Comparison of ENCODE assay signal across 7 cellular contexts in the genomic region with DNA sequence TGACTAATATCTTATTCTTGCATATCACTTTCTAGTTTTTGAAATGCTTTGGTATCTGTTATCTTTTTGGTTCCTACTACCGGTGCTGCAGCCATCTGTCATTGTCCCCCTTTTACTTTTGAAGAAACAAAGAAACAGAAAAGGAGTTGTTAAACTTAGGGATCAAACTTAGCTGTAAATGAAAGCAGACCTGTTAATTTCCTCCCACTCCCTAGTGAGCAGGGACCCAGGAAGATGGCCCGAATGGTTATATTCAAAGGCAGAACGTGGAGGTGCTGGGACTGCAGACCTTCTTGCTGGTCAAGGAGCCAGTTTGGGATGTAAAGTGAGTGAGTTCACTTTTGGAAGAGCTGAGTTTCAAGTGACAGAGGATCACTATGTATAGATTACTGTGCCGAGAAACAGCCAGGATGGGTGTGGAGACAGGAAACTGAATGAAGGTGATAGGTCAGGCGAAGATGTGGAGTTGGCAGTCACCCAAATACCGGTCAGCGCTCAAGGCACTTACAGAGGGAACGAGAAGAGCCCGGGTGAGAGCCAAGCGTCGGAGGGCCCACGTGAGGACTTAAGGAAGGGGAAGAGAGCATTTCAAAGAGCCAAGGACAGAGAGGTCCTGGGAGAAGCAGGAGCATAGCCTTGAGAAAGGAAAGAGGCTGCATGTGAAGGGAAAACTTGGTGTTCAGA. TPM values are rescaled to one million over a fixed set of nuclear protein-coding genes. Genes with fewer than 3 reads are reported as not detected.
DNase-seq lines count a peak whose midpoint lies in the region; ATAC-seq, FAIRE-seq and TF ChIP-seq lines count a peak whose summit lies in the region.

No MANE protein-coding gene starts in this region.

- no peak overlapping the region for H3K9ac ChIP-seq in neural progenitor cell

- H3K36me3 Mint-ChIP-seq in activated T-helper 1 cell treated with anti-CD3 and anti-CD28 coated beads, Interleukin-12 subunit alpha, Interleukin-12 subunit beta, Interleukin-2, Interleukin-4 antibody, amounts not matched to agents 30 ng/mL and 10 ng/mL and 1 ng/mL, durations not matched to agents 14 hours and 24 hours and 36 hours (ENCODE audit: low read depth) = no peaks in the 10 kb centered on the region
- no peaks in the 10 kb centered on the region for H3K36me3 Mint-ChIP-seq in neural progenitor cell
- no peaks in the 10 kb centered on the region for H3K36me3 Mint-ChIP-seq in osteocyte (ENCODE audit: unreplicated experiment)
- H3K36me3 Mint-ChIP-seq in activated CD4-positive, alpha-beta T cell treated with anti-CD3 and anti-CD28 coated beads, Interleukin-2, amount 10 ng/mL, durations not matched to agents 7 days and 5 days (ENCODE audit: low read depth) = peaks cover 1% of the 10 kb centered on the region

- peaks cover 25% of the 10 kb centered on the region for H3K4me1 Mint-ChIP-seq in activated T-helper 1 cell treated with anti-CD3 and anti-CD28 coated beads, Interleukin-12 subunit alpha, Interleukin-12 subunit beta, Interleukin-2, Interleukin-4 antibody, amounts not matched to agents 30 ng/mL and 10 ng/mL and 1 ng/mL, durations not matched to agents 14 hours and 24 hours and 36 hours (ENCODE audit: low read depth)
- H3K4me1 Mint-ChIP-seq in neural progenitor cell (no peaks in the 10 kb centered on the region), osteocyte (ENCODE audit: unreplicated experiment) (peaks cover 2% of the 10 kb centered on the region)
- peaks cover 14% of the 10 kb centered on the region for H3K4me1 Mint-ChIP-seq in activated CD4-positive, alpha-beta T cell treated with anti-CD3 and anti-CD28 coated beads, Interleukin-2, amount 10 ng/mL, durations not matched to agents 7 days and 5 days

- H3F3A ChIP-seq in neural progenitor cell (ENCODE audit: low read depth) = no peaks in the 10 kb centered on the region

- intact Hi-C loops in activated T-helper 1 cell treated with anti-CD3 and anti-CD28 coated beads, Interleukin-12 subunit alpha, Interleukin-12 subunit beta, Interleukin-2, Interleukin-4 antibody, amounts not matched to agents 30 ng/mL and 10 ng/mL and 1 ng/mL, durations not matched to agents 14 hours and 24 hours and 36 hours (cut with micrococcal nuclease) = no loop called here

- H3K27me3 Mint-ChIP-seq in activated T-helper 1 cell treated with anti-CD3 and anti-CD28 coated beads, Interleukin-12 subunit alpha, Interleukin-12 subunit beta, Interleukin-2, Interleukin-4 antibody, amounts not matched to agents 30 ng/mL and 10 ng/mL and 1 ng/mL, durations not matched to agents 14 hours and 24 hours and 36 hours (ENCODE audit: insufficient read depth) = peaks cover 6% of the 10 kb centered on the region
- H3K27me3 Mint-ChIP-seq in neural progenitor cell (ENCODE audit: insufficient read depth, low read depth) (peaks cover 6% of the 10 kb centered on the region), osteocyte (ENCODE audit: unreplicated experiment) (peaks cover 40% of the 10 kb centered on the region)
- no peaks in the 10 kb centered on the region for H3K27me3 Mint-ChIP-seq in activated CD4-positive, alpha-beta T cell treated with anti-CD3 and anti-CD28 coated beads, Interleukin-2, amount 10 ng/mL, durations not matched to agents 7 days and 5 days

- peak overlapping the region; percentile 9 for H3K4me3 Mint-ChIP-seq in activated T-helper 1 cell treated with anti-CD3 and anti-CD28 coated beads, Interleukin-12 subunit alpha, Interleukin-12 subunit beta, Interleukin-2, Interleukin-4 antibody, amounts not matched to agents 30 ng/mL and 10 ng/mL and 1 ng/mL, durations not matched to agents 14 hours and 24 hours and 36 hours
- no peak overlapping the region for H3K4me3 Mint-ChIP-seq in neural progenitor cell
- no peak overlapping the region for H3K4me3 Mint-ChIP-seq in osteocyte (ENCODE audit: unreplicated experiment)
- H3K4me3 Mint-ChIP-seq in activated CD4-positive, alpha-beta T cell treated with anti-CD3 and anti-CD28 coated beads, Interleukin-2, amount 10 ng/mL, durations not matched to agents 7 days and 5 days = no peak overlapping the region

- no peak for DNase-seq in activated T-helper 1 cell treated with anti-CD3 and anti-CD28 coated beads, Interleukin-12 subunit alpha, Interleukin-12 subunit beta, Interleukin-2, Interleukin-4 antibody, amounts not matched to agents 30 ng/mL and 10 ng/mL and 1 ng/mL, durations not matched to agents 14 hours and 24 hours and 36 hours (ENCODE audit: low spot score)
- DNase-seq in neural progenitor cell (ENCODE audit: low spot score) (no peak), osteocyte (ENCODE audit: extremely low spot score, unreplicated experiment) (no peak), frontal cortex (ENCODE audit: low spot score in 2 of 2) (no peak)
- DNase-seq in activated CD4-positive, alpha-beta T cell treated with anti-CD3 and anti-CD28 coated beads, Interleukin-2, amount 10 ng/mL, durations not matched to agents 7 days and 5 days = no peak

- no peaks in the 10 kb centered on the region for H3K36me3 ChIP-seq in neural progenitor cell

- H3K79me2 ChIP-seq in neural progenitor cell (ENCODE audit: low read depth) = no peaks in the 10 kb centered on the region

- ATAC-seq in GM19023 (IDR thresholded peaks at IDR 0.05; ENCODE audit: unreplicated experiment) = peak; percentile 40
- peak; percentile 55 for ATAC-seq in HG02885 (IDR thresholded peaks at IDR 0.05; ENCODE audit: poor library complexity, unreplicated experiment)

- TF ChIP-seq CTCF in neural progenitor cell (IDR thresholded peaks at IDR 0.05) (no peak), osteocyte (IDR thresholded peaks at IDR 0.05) (no peak)

- no peaks in the 10 kb centered on the region for H3K9me3 ChIP-seq in neural progenitor cell (ENCODE audit: low read depth)

- H4K20me1 ChIP-seq in neural progenitor cell (ENCODE audit: low read depth) = no peaks in the 10 kb centered on the region

- H3K27ac Mint-ChIP-seq in activated T-helper 1 cell treated with anti-CD3 and anti-CD28 coated beads, Interleukin-12 subunit alpha, Interleukin-12 subunit beta, Interleukin-2, Interleukin-4 antibody, amounts not matched to agents 30 ng/mL and 10 ng/mL and 1 ng/mL, durations not matched to agents 14 hours and 24 hours and 36 hours = no peak overlapping the region
- no peak overlapping the region for H3K27ac Mint-ChIP-seq in neural progenitor cell
- no peak overlapping the region for H3K27ac Mint-ChIP-seq in osteocyte (ENCODE audit: unreplicated experiment)
- H3K27ac Mint-ChIP-seq in activated CD4-positive, alpha-beta T cell treated with anti-CD3 and anti-CD28 coated beads, Interleukin-2, amount 10 ng/mL, durations not matched to agents 7 days and 5 days = no peak overlapping the region

- no peaks in the 10 kb centered on the region for H3K27me3 ChIP-seq in neural progenitor cell

- CTCF ChIA-PET in activated CD4-positive, alpha-beta T cell treated with anti-CD3 and anti-CD28 coated beads, Interleukin-2, amount 10 ng/mL, durations not matched to agents 7 days and 5 days (lab: Charles Lee) = no interaction called here

- H3K4me1 ChIP-seq in neural progenitor cell = no peaks in the 10 kb centered on the region

- H2AFZ ChIP-seq in neural progenitor cell (replicated peaks) = peak overlapping the region; percentile 82

- H3K4me2 ChIP-seq in neural progenitor cell = no peak overlapping the region

- POLR2A ChIA-PET in activated CD4-positive, alpha-beta T cell treated with anti-CD3 and anti-CD28 coated beads, Interleukin-2, amount 10 ng/mL, durations not matched to agents 7 days and 5 days (lab: Charles Lee) = no interaction called here

- FAIRE-seq in frontal cortex (lab: Jason Lieb, UNC) = no peak

- no peak overlapping the region for H3K4me3 ChIP-seq in neural progenitor cell

- no peaks in the 10 kb centered on the region for H3K9me3 Mint-ChIP-seq in activated T-helper 1 cell treated with anti-CD3 and anti-CD28 coated beads, Interleukin-12 subunit alpha, Interleukin-12 subunit beta, Interleukin-2, Interleukin-4 antibody, amounts not matched to agents 30 ng/mL and 10 ng/mL and 1 ng/mL, durations not matched to agents 14 hours and 24 hours and 36 hours
- no peaks in the 10 kb centered on the region for H3K9me3 Mint-ChIP-seq in neural progenitor cell
- H3K9me3 Mint-ChIP-seq in osteocyte (ENCODE audit: unreplicated experiment) = no peaks in the 10 kb centered on the region
- no peaks in the 10 kb centered on the region for H3K9me3 Mint-ChIP-seq in activated CD4-positive, alpha-beta T cell treated with anti-CD3 and anti-CD28 coated beads, Interleukin-2, amount 10 ng/mL, durations not matched to agents 7 days and 5 days

- H3K27ac ChIP-seq in neural progenitor cell = no peak overlapping the region

RNA-seq across cellular contexts. Expression of a gene that starts 20.1 kb away (rescaled TPM):
- 18.3 and 26.6 TPM in 2 replicates for total RNA-seq in activated T-helper 1 cell treated with anti-CD3 and anti-CD28 coated beads, Interleukin-12 subunit alpha, Interleukin-12 subunit beta, Interleukin-2, Interleukin-4 antibody, amounts not matched to agents 30 ng/mL and 10 ng/mL and 1 ng/mL, durations not matched to agents 14 hours and 24 hours and 36 hours
- 5.6 and 8.3 TPM in 2 replicates for total RNA-seq in neural progenitor cell (ENCODE audit: low replicate concordance)
- 0.37 and 0.75 TPM in 2 replicates for total RNA-seq in osteocyte
- total RNA-seq in frontal cortex = 19.2 TPM
- 1 to 10 TPM; 8.3 TPM for total RNA-seq in activated CD4-positive, alpha-beta T cell treated with anti-CD3 and anti-CD28 coated beads, Interleukin-2, amount 10 ng/mL, durations not matched to agents 7 days and 5 days
